In the genomic region with DNA sequence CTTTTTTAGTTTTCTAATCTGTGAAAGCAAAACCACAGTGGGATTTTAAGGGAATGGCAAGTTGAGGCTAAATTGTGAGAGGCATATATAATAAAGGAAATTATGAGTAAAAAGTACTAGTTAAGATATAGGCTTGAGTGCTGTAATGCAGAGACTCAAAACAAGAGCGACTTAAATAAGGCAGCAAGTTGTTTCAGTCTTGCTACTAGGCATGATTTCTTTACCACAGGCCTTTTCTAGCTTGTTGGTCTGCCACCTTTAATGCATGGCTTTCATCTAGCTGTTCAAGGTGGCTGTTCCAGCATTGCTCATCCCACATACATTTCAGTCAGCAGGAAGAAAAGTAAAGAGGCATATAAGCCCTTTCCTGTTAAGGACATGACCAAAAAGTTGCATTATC, we compare ENCODE assay signal across 10 cellular contexts.
"Had no signal": no experiment of that assay in that cellular context is flagged by ENCODE, and none has a peak within 500 bp of the region (broad histone marks: within the 10 kb centered on the region; RNA-seq: fewer than 3 reads in every experiment).

No MANE protein-coding gene starts in this region.

- H3K36me3 Mint-ChIP-seq: IgD-negative memory B cell had no signal

- H3K9me3 ChIP-seq: HAP-1 had no signal

- H3K4me3 Mint-ChIP-seq: GM23338, HFFc6, IgD-negative memory B cell had no signal

- H3K27me3 Mint-ChIP-seq: IgD-negative memory B cell had no signal

- H3K4me3 ChIP-seq: GM23338, HAP-1 had no signal

- DNase-seq: H7, HFFc6, KBM-7 had no signal

- H3K4me1 Mint-ChIP-seq: GM23338, IgD-negative memory B cell had no signal

- H3K36me3 ChIP-seq: HAP-1 had no signal

- H3K27ac Mint-ChIP-seq: GM23338, HFFc6, IgD-negative memory B cell had no signal

- H3K4me2 ChIP-seq: GM23338, KMS-11 had no signal

- H3K9me3 Mint-ChIP-seq: GM23338, HFFc6 had no signal

- FAIRE-seq: HepG2 had no signal

- H3K27ac ChIP-seq: HL-60, KMS-11 had no signal

- ATAC-seq: GM23338, HCT116, HepG2 had no signal

- H2AFZ ChIP-seq: GM23338 had no signal

- H3K4me1 ChIP-seq: HAP-1 had no signal

- H3K9ac ChIP-seq: KMS-11 had no signal
